ENCODE assay signal across 1 cellular context in the genomic region with DNA sequence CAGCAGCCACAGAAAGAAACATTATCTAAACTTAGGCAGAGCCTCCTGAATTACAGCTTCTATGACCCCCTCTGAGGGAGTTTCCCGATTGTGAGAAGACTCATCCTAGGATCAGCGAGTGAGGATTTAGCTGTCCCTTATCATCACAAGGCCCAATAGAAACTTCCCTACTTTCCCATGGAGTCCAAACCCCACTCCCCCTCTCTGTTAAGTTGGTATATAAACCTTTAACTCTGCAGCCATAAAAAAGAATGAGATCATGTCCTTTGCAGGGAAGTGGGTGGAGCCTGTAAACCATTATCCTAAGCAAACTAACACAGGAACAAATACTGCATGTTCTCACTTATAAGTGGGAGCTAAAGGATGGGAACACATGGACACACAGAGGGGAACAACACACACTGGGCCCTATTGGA.
TF ChIP-seq lines count a peak whose summit lies in the region.

No MANE protein-coding gene starts in this region.

TF ChIP-seq in K562, 482 proteins besides CTCF, POLR2A, EP300 and RAD21 (continued from another document):
- TF ChIP-seq, protein P1, sequence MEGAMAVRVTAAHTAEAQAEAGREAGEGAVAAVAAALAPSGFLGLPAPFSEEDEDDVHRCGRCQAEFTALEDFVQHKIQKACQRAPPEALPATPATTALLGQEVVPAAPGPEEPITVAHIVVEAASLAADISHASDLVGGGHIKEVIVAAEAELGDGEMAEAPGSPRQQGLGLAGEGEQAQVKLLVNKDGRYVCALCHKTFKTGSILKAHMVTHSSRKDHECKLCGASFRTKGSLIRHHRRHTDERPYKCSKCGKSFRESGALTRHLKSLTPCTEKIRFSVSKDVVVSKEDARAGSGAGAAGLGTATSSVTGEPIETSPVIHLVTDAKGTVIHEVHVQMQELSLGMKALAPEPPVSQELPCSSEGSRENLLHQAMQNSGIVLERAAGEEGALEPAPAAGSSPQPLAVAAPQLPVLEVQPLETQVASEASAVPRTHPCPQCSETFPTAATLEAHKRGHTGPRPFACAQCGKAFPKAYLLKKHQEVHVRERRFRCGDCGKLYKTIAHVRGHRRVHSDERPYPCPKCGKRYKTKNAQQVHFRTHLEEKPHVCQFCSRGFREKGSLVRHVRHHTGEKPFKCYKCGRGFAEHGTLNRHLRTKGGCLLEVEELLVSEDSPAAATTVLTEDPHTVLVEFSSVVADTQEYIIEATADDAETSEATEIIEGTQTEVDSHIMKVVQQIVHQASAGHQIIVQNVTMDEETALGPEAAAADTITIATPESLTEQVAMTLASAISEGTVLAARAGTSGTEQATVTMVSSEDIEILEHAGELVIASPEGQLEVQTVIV (CRISPR knock-in tag; IDR thresholded peaks at IDR 0.05; ENCODE audit: borderline replicate concordance): no peak
- TF ChIP-seq HSF4 (CRISPR knock-in tag; IDR thresholded peaks at IDR 0.05; ENCODE audit: borderline replicate concordance): no peak
- peak; percentile 56; the same call in 1 of the 2 replicates for TF ChIP-seq SPI1 (IDR thresholded peaks at IDR 0.05; ENCODE audit: borderline replicate concordance, low read depth, low read length)
- TF ChIP-seq ILF3 (IDR thresholded peaks at IDR 0.05; ENCODE audit: borderline replicate concordance): no peak
TF ChIP-seq in K562: peak in this region for 17.
